Comparison of ENCODE assay signal across 1 cellular context in the genomic region with DNA sequence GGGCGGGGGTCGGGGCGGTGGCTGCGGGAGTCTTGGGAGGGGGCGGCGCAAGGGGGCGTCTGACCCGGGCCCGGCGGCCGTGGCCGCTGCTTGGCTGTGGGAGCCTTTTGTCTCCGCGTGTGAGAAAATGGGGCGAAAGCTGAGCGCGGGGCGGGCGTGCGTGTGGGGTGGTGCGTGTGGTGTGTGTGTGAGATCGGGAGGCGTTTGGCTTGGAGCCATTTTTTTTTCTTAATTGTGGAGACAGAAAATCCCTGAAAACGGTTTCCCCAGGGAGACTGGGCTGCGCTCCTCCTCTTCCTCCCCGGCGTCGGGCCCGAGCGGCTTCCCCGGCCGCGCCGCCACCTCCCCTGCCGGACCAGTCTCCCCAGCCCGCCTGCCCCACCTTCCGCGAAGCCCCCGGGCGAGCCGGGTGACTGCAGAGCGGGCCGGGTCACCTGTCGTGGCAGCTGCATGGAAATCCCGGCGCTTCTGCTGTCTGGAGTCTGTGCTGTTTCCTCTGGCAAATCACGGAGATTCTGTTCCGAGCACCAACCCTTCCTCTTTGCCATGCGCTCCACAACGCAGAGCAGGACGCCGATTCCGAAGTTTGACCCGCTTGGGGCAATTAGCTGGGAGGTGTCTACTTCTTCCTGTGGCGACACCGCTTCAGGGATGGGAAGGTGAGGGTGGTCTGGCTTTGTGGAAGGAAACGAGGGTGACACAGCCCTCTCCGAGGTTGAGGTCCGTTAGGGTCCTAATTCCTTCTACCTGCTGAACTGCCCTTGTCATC.
A peak's percentile ranks its signal among the peaks of the same experiment; 100 is the strongest.
TF ChIP-seq lines count a peak whose summit lies in the region.

No MANE protein-coding gene starts in this region.

TF ChIP-seq in GM12878, 131 proteins besides CTCF, POLR2A, EP300 and RAD21 (continued from another document and continues in another):
- TF ChIP-seq, protein P1, sequence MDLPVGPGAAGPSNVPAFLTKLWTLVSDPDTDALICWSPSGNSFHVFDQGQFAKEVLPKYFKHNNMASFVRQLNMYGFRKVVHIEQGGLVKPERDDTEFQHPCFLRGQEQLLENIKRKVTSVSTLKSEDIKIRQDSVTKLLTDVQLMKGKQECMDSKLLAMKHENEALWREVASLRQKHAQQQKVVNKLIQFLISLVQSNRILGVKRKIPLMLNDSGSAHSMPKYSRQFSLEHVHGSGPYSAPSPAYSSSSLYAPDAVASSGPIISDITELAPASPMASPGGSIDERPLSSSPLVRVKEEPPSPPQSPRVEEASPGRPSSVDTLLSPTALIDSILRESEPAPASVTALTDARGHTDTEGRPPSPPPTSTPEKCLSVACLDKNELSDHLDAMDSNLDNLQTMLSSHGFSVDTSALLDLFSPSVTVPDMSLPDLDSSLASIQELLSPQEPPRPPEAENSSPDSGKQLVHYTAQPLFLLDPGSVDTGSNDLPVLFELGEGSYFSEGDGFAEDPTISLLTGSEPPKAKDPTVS (IDR thresholded peaks at IDR 0.05; ENCODE audit: low read depth, low read length): no peak
- TF ChIP-seq BACH1 (IDR thresholded peaks at IDR 0.05; ENCODE audit: borderline replicate concordance): peak; percentile 35; the same call in 1 of the 2 replicates
- TF ChIP-seq FOXK2 (IDR thresholded peaks at IDR 0.05): no peak
- TF ChIP-seq, protein P2, sequence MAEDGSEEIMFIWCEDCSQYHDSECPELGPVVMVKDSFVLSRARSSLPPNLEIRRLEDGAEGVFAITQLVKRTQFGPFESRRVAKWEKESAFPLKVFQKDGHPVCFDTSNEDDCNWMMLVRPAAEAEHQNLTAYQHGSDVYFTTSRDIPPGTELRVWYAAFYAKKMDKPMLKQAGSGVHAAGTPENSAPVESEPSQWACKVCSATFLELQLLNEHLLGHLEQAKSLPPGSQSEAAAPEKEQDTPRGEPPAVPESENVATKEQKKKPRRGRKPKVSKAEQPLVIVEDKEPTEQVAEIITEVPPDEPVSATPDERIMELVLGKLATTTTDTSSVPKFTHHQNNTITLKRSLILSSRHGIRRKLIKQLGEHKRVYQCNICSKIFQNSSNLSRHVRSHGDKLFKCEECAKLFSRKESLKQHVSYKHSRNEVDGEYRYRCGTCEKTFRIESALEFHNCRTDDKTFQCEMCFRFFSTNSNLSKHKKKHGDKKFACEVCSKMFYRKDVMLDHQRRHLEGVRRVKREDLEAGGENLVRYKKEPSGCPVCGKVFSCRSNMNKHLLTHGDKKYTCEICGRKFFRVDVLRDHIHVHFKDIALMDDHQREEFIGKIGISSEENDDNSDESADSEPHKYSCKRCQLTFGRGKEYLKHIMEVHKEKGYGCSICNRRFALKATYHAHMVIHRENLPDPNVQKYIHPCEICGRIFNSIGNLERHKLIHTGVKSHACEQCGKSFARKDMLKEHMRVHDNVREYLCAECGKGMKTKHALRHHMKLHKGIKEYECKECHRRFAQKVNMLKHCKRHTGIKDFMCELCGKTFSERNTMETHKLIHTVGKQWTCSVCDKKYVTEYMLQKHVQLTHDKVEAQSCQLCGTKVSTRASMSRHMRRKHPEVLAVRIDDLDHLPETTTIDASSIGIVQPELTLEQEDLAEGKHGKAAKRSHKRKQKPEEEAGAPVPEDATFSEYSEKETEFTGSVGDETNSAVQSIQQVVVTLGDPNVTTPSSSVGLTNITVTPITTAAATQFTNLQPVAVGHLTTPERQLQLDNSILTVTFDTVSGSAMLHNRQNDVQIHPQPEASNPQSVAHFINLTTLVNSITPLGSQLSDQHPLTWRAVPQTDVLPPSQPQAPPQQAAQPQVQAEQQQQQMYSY (CRISPR knock-in tag; IDR thresholded peaks at IDR 0.05): no peak
- TF ChIP-seq SUPT20H (IDR thresholded peaks at IDR 0.05; ENCODE audit: borderline replicate concordance, control insufficient read depth, low read depth, low read length): no peak
- no peak for TF ChIP-seq EGR1 (IDR thresholded peaks at IDR 0.05; ENCODE audit: borderline replicate concordance in 1 of 2, low read depth in 2 of 2, low read length in 2 of 2)
- TF ChIP-seq ATF7 (IDR thresholded peaks at IDR 0.05; ENCODE audit: low read depth): no peak
- TF ChIP-seq, protein P3, sequence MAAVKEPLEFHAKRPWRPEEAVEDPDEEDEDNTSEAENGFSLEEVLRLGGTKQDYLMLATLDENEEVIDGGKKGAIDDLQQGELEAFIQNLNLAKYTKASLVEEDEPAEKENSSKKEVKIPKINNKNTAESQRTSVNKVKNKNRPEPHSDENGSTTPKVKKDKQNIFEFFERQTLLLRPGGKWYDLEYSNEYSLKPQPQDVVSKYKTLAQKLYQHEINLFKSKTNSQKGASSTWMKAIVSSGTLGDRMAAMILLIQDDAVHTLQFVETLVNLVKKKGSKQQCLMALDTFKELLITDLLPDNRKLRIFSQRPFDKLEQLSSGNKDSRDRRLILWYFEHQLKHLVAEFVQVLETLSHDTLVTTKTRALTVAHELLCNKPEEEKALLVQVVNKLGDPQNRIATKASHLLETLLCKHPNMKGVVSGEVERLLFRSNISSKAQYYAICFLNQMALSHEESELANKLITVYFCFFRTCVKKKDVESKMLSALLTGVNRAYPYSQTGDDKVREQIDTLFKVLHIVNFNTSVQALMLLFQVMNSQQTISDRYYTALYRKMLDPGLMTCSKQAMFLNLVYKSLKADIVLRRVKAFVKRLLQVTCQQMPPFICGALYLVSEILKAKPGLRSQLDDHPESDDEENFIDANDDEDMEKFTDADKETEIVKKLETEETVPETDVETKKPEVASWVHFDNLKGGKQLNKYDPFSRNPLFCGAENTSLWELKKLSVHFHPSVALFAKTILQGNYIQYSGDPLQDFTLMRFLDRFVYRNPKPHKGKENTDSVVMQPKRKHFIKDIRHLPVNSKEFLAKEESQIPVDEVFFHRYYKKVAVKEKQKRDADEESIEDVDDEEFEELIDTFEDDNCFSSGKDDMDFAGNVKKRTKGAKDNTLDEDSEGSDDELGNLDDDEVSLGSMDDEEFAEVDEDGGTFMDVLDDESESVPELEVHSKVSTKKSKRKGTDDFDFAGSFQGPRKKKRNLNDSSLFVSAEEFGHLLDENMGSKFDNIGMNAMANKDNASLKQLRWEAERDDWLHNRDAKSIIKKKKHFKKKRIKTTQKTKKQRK (IDR thresholded peaks at IDR 0.05; ENCODE audit: low read depth, low read length): no peak
- no peak for TF ChIP-seq HDAC2 (IDR thresholded peaks at IDR 0.05)
- TF ChIP-seq NFYA (IDR thresholded peaks at IDR 0.05; ENCODE audit: borderline replicate concordance, low read depth, low read length): no peak
- TF ChIP-seq WRNIP1 (IDR thresholded peaks at IDR 0.05; ENCODE audit: borderline replicate concordance, low read depth, low read length): no peak
- no peak for TF ChIP-seq HDAC6 (IDR thresholded peaks at IDR 0.05; ENCODE audit: unreplicated experiment)
- TF ChIP-seq IKZF2 (IDR thresholded peaks at IDR 0.05): 0 out of 4 replicates have a peak, but pooled peaks of 1 of the 2 experiments have one; percentile 30
- TF ChIP-seq, protein P4, sequence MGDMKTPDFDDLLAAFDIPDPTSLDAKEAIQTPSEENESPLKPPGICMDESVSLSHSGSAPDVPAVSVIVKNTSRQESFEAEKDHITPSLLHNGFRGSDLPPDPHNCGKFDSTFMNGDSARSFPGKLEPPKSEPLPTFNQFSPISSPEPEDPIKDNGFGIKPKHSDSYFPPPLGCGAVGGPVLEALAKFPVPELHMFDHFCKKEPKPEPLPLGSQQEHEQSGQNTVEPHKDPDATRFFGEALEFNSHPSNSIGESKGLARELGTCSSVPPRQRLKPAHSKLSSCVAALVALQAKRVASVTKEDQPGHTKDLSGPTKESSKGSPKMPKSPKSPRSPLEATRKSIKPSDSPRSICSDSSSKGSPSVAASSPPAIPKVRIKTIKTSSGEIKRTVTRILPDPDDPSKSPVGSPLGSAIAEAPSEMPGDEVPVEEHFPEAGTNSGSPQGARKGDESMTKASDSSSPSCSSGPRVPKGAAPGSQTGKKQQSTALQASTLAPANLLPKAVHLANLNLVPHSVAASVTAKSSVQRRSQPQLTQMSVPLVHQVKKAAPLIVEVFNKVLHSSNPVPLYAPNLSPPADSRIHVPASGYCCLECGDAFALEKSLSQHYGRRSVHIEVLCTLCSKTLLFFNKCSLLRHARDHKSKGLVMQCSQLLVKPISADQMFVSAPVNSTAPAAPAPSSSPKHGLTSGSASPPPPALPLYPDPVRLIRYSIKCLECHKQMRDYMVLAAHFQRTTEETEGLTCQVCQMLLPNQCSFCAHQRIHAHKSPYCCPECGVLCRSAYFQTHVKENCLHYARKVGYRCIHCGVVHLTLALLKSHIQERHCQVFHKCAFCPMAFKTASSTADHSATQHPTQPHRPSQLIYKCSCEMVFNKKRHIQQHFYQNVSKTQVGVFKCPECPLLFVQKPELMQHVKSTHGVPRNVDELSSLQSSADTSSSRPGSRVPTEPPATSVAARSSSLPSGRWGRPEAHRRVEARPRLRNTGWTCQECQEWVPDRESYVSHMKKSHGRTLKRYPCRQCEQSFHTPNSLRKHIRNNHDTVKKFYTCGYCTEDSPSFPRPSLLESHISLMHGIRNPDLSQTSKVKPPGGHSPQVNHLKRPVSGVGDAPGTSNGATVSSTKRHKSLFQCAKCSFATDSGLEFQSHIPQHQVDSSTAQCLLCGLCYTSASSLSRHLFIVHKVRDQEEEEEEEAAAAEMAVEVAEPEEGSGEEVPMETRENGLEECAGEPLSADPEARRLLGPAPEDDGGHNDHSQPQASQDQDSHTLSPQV (IDR thresholded peaks at IDR 0.05): no peak
- TF ChIP-seq RAD51 (IDR thresholded peaks at IDR 0.05): no peak; the same call in 1 of the 2 replicates
- TF ChIP-seq CREB1 (IDR thresholded peaks at IDR 0.05; ENCODE audit: low read depth): no peak
- TF ChIP-seq, protein P5, sequence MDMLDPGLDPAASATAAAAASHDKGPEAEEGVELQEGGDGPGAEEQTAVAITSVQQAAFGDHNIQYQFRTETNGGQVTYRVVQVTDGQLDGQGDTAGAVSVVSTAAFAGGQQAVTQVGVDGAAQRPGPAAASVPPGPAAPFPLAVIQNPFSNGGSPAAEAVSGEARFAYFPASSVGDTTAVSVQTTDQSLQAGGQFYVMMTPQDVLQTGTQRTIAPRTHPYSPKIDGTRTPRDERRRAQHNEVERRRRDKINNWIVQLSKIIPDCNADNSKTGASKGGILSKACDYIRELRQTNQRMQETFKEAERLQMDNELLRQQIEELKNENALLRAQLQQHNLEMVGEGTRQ (IDR thresholded peaks at IDR 0.05; ENCODE audit: borderline replicate concordance, low read depth, low read length): no peak
- no peak for TF ChIP-seq HCFC1 (IDR thresholded peaks at IDR 0.05; ENCODE audit: low read length)
- TF ChIP-seq CHD2 (IDR thresholded peaks at IDR 0.05; ENCODE audit: borderline replicate concordance, low read depth, low read length): no peak
- TF ChIP-seq, protein P6, sequence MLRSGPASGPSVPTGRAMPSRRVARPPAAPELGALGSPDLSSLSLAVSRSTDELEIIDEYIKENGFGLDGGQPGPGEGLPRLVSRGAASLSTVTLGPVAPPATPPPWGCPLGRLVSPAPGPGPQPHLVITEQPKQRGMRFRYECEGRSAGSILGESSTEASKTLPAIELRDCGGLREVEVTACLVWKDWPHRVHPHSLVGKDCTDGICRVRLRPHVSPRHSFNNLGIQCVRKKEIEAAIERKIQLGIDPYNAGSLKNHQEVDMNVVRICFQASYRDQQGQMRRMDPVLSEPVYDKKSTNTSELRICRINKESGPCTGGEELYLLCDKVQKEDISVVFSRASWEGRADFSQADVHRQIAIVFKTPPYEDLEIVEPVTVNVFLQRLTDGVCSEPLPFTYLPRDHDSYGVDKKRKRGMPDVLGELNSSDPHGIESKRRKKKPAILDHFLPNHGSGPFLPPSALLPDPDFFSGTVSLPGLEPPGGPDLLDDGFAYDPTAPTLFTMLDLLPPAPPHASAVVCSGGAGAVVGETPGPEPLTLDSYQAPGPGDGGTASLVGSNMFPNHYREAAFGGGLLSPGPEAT (IDR thresholded peaks at IDR 0.05; ENCODE audit: low read depth): no peak
- no peak for TF ChIP-seq STAT3 (IDR thresholded peaks at IDR 0.05; ENCODE audit: low read depth, low read length)
- no peak for TF ChIP-seq SMAD1 (IDR thresholded peaks at IDR 0.05; ENCODE audit: low read depth, partially characterized antibody)
- no peak for TF ChIP-seq ZNF274 (IDR thresholded peaks at IDR 0.05; ENCODE audit: insufficient read depth, insufficient read length)
- TF ChIP-seq, protein P7, sequence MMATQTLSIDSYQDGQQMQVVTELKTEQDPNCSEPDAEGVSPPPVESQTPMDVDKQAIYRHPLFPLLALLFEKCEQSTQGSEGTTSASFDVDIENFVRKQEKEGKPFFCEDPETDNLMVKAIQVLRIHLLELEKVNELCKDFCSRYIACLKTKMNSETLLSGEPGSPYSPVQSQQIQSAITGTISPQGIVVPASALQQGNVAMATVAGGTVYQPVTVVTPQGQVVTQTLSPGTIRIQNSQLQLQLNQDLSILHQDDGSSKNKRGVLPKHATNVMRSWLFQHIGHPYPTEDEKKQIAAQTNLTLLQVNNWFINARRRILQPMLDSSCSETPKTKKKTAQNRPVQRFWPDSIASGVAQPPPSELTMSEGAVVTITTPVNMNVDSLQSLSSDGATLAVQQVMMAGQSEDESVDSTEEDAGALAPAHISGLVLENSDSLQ (IDR thresholded peaks at IDR 0.05): no peak
- TF ChIP-seq CEBPB (IDR thresholded peaks at IDR 0.05; ENCODE audit: borderline replicate concordance in 1 of 2, low read depth in 2 of 2, low read length in 2 of 2): no peak
- peak in 1 of 2 experiments; percentile 30; a peak in 1 of 4 replicates for TF ChIP-seq BHLHE40 (IDR thresholded peaks at IDR 0.05; ENCODE audit: borderline replicate concordance in 1 of 2, low read depth in 2 of 2, low read length in 1 of 2)
- TF ChIP-seq MEF2A (IDR thresholded peaks at IDR 0.05; ENCODE audit: insufficient read depth, low read depth, low read length): no peak
- TF ChIP-seq, protein P8, sequence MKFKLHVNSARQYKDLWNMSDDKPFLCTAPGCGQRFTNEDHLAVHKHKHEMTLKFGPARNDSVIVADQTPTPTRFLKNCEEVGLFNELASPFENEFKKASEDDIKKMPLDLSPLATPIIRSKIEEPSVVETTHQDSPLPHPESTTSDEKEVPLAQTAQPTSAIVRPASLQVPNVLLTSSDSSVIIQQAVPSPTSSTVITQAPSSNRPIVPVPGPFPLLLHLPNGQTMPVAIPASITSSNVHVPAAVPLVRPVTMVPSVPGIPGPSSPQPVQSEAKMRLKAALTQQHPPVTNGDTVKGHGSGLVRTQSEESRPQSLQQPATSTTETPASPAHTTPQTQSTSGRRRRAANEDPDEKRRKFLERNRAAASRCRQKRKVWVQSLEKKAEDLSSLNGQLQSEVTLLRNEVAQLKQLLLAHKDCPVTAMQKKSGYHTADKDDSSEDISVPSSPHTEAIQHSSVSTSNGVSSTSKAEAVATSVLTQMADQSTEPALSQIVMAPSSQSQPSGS (IDR thresholded peaks at IDR 0.05; ENCODE audit: low read length): no peak
- no peak for TF ChIP-seq CHD4 (IDR thresholded peaks at IDR 0.05)
- no peak for TF ChIP-seq LARP7 (IDR thresholded peaks at IDR 0.05)
- TF ChIP-seq MTA3 (IDR thresholded peaks at IDR 0.05; ENCODE audit: borderline replicate concordance, low read length): no peak
- peak; percentile 33; the same call in 1 of the 2 replicates for TF ChIP-seq NR2F1 (conservative IDR thresholded peaks at IDR 0.05)
